3 cellular contexts compared by ENCODE assay signal in the genomic region with DNA sequence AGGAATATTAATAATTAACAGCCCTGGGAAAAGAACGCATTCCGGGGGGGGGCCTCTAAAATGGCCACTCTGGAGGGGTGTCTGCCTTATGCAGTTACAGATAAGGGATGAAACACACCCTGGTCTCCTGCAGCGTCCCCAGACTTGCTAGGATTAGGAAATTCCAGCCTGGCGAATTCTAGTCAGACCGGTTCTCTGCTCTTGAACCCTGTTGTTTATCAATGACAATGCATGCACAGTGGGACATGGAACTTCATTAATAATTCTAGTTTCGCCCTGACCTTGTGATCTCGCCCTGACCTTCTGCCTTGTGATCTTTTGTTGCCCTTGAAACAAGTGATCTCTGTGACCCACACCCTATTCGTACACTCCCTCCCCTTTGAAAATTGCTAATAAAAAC. TPM values are rescaled to one million over a fixed set of nuclear protein-coding genes. Genes with fewer than 3 reads are reported as not detected.
"Had no signal": no experiment of that assay in that cellular context is flagged by ENCODE, and none has a peak within 500 bp of the region (broad histone marks: within the 10 kb centered on the region; RNA-seq: fewer than 3 reads in every experiment).

No MANE protein-coding gene starts in this region.

RNA-seq across cellular contexts. Expression of a gene that starts 17.4 kb away (rescaled TPM):
- total RNA-seq: OCI-LY7 had no signal

RNA-seq across cellular contexts. Expression of a gene that starts 37.3 kb away (rescaled TPM):
- total RNA-seq: MCF 10A, OCI-LY7, SJCRH30 had no signal
